Comparison of ENCODE assay signal across 32 cellular contexts in the genomic region with DNA sequence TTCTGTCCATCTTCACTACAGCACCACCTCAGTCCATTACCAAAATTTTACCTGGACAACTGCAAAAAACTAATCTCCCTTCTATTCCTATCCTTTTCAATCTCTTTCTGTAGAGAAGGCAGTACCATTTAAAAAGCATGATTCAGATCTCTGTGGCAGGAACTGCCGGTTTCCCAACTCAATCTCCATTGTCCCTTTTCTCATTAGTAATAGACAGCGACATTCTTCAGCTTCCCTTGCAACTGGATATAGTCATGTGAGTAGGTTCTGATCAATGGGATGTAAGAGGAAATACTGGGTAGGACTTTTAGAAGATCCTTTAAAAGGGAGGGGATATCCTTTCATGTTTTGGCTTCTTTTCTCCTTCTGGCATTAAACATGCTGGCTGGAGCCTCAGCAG.
"Had no signal": no experiment of that assay in that cellular context is flagged by ENCODE, and none has a peak within 500 bp of the region (broad histone marks: within the 10 kb centered on the region; RNA-seq: fewer than 3 reads in every experiment).

No MANE protein-coding gene starts in this region.

- H3K4me2 ChIP-seq: KMS-11, PC-9 had no signal

- H3K36me3 ChIP-seq: adrenal gland, breast epithelium, SJCRH30 had no signal

- H3K27me3 ChIP-seq: adrenal gland, body of pancreas, breast epithelium, SJCRH30 had no signal

- H3K27ac ChIP-seq: adrenal gland, body of pancreas, breast epithelium, KMS-11, PC-9, SJCRH30, SK-N-MC had no signal

- ATAC-seq: activated CD4-positive, alpha-beta T cell treated with anti-CD3 and anti-CD28 coated beads for 36 hours; activated CD4-positive, CD25-positive, alpha-beta regulatory T cell treated with anti-CD3 and anti-CD28 coated beads, Interleukin-2, amount 50 U/mL, for 24 hours; activated naive CD4-positive, alpha-beta T cell treated with anti-CD3 and anti-CD28 coated beads, Interleukin-2, amount 50 U/mL, for 72 hours; activated T-cell treated with anti-CD3 and anti-CD28 coated beads, Interleukin-2, amount 50 U/mL, for 4 hours; body of pancreas; WTC11 had no signal

- H3K4me3 ChIP-seq: adrenal gland, body of pancreas, breast epithelium, PC-9, SJCRH30, SK-N-MC had no signal

- H3K9ac ChIP-seq: KMS-11 had no signal

- DNase-seq: activated CD4-positive, alpha-beta T cell treated with anti-CD3 and anti-CD28 coated beads for 36 hours; activated CD4-positive, alpha-beta T cell treated with anti-CD3 and anti-CD28 coated beads, Interleukin-2, amount 10 ng/mL, durations not matched to agents 7 days and 5 days; activated CD4-positive, alpha-beta T cell treated with anti-CD3 and anti-CD28 coated beads, Interleukin-2, amount 50 U/mL, for 48 hours; activated CD8-positive, alpha-beta memory T cell treated with anti-CD3 and anti-CD28 coated beads, Interleukin-2, amount 50 U/mL, for 4 hours; activated gamma-delta T cell treated with Interleukin-2 at 50 U/mL for 16 hours; activated naive CD4-positive, alpha-beta T cell treated with anti-CD3 and anti-CD28 coated beads for 36 hours; activated T-cell treated with anti-CD3 and anti-CD28 coated beads for 4 hours; activated T-cell treated with anti-CD3 and anti-CD28 coated beads, Interleukin-2, amount 50 U/mL, for 4 hours; adrenal gland; body of pancreas; caudate nucleus; cerebellar nuclear complex; NCI-H1092 treated with DMSO at 0.1 percent for 48 hours; NCI-H1417; NCI-H146; NCI-H187; NCI-H2029 treated with DMSO at 0.1 percent for 48 hours; NCI-H2107; NCI-H2171; NCI-H510A; NCI-H748 treated with DMSO at 0.1 percent for 48 hours; NK-92 treated with Interleukin-12 subunit alpha and Interleukin-12 subunit beta, amount 100 ng/mL, for 24 hours; PC-9; Right ventricle myocardium superior; SJCRH30 had no signal

- H3K9me3 ChIP-seq: adrenal gland, body of pancreas, breast epithelium, SJCRH30 had no signal

- H3K4me1 ChIP-seq: adrenal gland, body of pancreas, breast epithelium, SJCRH30 had no signal

- FAIRE-seq: astrocyte had no signal
